ENCODE assay signal across 23 cellular contexts in the genomic region with DNA sequence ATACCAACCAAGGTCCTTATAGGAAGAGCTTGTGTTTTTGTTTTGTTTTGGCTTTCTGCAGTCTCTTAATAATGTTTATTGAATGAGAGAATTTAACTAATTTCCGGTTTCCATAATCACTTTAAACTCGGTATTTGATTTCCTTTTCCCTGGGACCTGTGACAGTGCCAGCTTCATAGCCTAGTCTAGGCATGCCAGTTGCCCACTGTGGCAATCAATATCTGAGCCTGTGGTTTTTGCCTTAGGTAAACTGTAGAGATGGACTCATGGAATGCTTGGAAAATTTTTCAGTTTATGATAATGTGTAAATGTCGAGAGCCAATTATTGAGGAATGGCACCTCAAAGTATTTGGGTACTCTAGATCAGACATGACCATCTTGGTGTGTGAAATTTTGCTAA.
"Had no signal": no experiment of that assay in that cellular context is flagged by ENCODE, and none has a peak within 500 bp of the region (broad histone marks: within the 10 kb centered on the region; RNA-seq: fewer than 3 reads in every experiment).

No MANE protein-coding gene starts in this region.

- H3K27me3 Mint-ChIP-seq: naive thymus-derived CD8-positive, alpha-beta T cell; stimulated activated naive B cell treated with anti-CD40 and anti-IgM and Interleukin-4, amounts not matched to agents 10 μg/mL and 1 μg/mL and 100 μg/mL, for 72 hours; stimulated activated naive CD8-positive, alpha-beta T cell treated with anti-CD3 and anti-CD28 coated beads, Interleukin-15, amount 100 ng/mL, for 72 hours had no signal

- H3K9me3 ChIP-seq: mucosa of descending colon, neutrophil, psoas muscle, spleen, testis, tibial nerve, upper lobe of right lung, vagina had no signal

- H3K36me3 ChIP-seq: neutrophil, spleen, tibial nerve, upper lobe of right lung, vagina had no signal

- H3K4me3 Mint-ChIP-seq: endodermal cell; immature natural killer cell; naive thymus-derived CD8-positive, alpha-beta T cell; stimulated activated naive B cell treated with anti-CD40 and anti-IgM and Interleukin-4, amounts not matched to agents 10 μg/mL and 1 μg/mL and 100 μg/mL, for 72 hours; stimulated activated naive CD8-positive, alpha-beta T cell treated with anti-CD3 and anti-CD28 coated beads, Interleukin-15, amount 100 ng/mL, for 72 hours had no signal

- H3K27ac Mint-ChIP-seq: endodermal cell; immature natural killer cell; stimulated activated naive B cell treated with anti-CD40 and anti-IgM and Interleukin-4, amounts not matched to agents 10 μg/mL and 1 μg/mL and 100 μg/mL, for 72 hours; stimulated activated naive CD8-positive, alpha-beta T cell treated with anti-CD3 and anti-CD28 coated beads, Interleukin-15, amount 100 ng/mL, for 72 hours had no signal

- ATAC-seq: foreskin keratinocyte; left colon; mucosa of descending colon; naive thymus-derived CD8-positive, alpha-beta T cell; psoas muscle; sciatic nerve; stimulated activated naive B cell treated with anti-CD40 and anti-IgM and Interleukin-4, amounts not matched to agents 10 μg/mL and 1 μg/mL and 100 μg/mL, for 72 hours; stimulated activated naive CD8-positive, alpha-beta T cell treated with anti-CD3 and anti-CD28 coated beads, Interleukin-15, amount 100 ng/mL, for 72 hours; upper lobe of right lung had no signal

- H3K27me3 ChIP-seq: foreskin keratinocyte, neutrophil, spleen, testis, tibial nerve, upper lobe of right lung, vagina had no signal

- H3K4me1 ChIP-seq: testis had no signal

- H3K27ac ChIP-seq: foreskin keratinocyte, neutrophil, psoas muscle, spleen, testis, tibial nerve, upper lobe of right lung, vagina had no signal

- H3K4me3 ChIP-seq: mucosa of descending colon, psoas muscle, spleen, testis, tibial nerve, upper lobe of right lung, vagina had no signal

- FAIRE-seq: endothelial cell of umbilical vein had no signal

- H3K9me3 Mint-ChIP-seq: endodermal cell; immature natural killer cell; naive thymus-derived CD8-positive, alpha-beta T cell; stimulated activated naive B cell treated with anti-CD40 and anti-IgM and Interleukin-4, amounts not matched to agents 10 μg/mL and 1 μg/mL and 100 μg/mL, for 72 hours; stimulated activated naive CD8-positive, alpha-beta T cell treated with anti-CD3 and anti-CD28 coated beads, Interleukin-15, amount 100 ng/mL, for 72 hours had no signal

- H3K36me3 Mint-ChIP-seq: immature natural killer cell had no signal

- DNase-seq: dermis blood vessel endothelial cell; effector CD4-positive, alpha-beta T cell; endodermal cell; erythroblast; foreskin keratinocyte; immature natural killer cell; left colon; mucosa of descending colon; naive thymus-derived CD8-positive, alpha-beta T cell; psoas muscle; retina; spleen; stimulated activated CD4-positive, alpha-beta T cell treated with anti-CD3 and anti-CD28 coated beads, Interleukin-2, amount 100 ng/mL, for 24 hours; stimulated activated CD4-positive, alpha-beta T cell treated with anti-CD3 and anti-CD28 coated beads, Interleukin-4, amount 100 ng/mL, for 4 hours; stimulated activated naive B cell treated with anti-CD40 and anti-IgM and Interleukin-4, amounts not matched to agents 10 μg/mL and 1 μg/mL and 100 μg/mL, for 72 hours; stimulated activated naive CD8-positive, alpha-beta T cell treated with anti-CD3 and anti-CD28 coated beads, Interleukin-15, amount 100 ng/mL, for 72 hours; testis; upper lobe of right lung had no signal
